Comparison of ENCODE assay signal across 8 cellular contexts in the genomic region with DNA sequence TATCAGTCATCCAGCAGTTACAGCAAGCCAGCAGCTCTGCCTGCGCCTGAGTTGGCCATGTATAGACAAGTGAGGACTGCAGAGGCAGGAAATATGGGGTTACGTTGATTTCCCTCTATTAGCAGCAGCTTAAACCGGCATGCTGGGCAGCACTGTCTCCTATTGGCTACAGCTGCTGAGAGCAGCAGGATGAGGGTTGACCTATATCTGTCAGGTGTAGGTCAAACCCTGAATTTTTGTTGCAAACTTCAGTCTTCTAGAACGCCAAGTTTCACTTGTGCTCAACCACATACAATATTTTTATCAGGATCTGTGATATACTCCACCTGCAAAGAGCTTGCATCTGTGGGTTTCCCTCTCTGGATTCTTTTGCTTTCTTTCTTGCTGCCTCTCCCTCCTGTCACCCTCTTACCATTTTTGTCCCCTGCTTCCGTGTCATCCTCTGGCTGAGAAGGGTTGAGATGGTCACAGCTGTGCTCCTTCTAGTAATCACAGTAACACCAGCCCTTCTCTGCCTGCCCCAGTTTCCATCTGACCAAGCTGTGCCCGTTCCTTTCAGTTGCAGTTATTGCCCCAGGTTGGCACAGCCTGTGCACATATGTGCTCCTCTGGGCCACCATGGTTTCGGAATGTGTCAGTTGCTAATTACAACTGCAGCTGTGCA. TPM values are rescaled to one million over a fixed set of nuclear protein-coding genes. Genes with fewer than 3 reads are reported as not detected.
DNase-seq lines count a peak whose midpoint lies in the region; ATAC-seq and TF ChIP-seq lines count a peak whose summit lies in the region.

No MANE protein-coding gene starts in this region.

- ATAC-seq in CD4-positive, alpha-beta T cell (ENCODE audit: poor library complexity): peak; percentile 93
- ATAC-seq in GM19463 (IDR thresholded peaks at IDR 0.05; ENCODE audit: unreplicated experiment) (peak; percentile 90), HG03469 (IDR thresholded peaks at IDR 0.05; ENCODE audit: unreplicated experiment) (peak; percentile 81)
- ATAC-seq in natural killer cell treated with Interleukin-12 subunit alpha and Interleukin-12 subunit beta and Interleukin-15 and Interleukin-18, amount 100 ng/mL, for 72 hours: peak; percentile 98 to 99

- H3K27me3 Mint-ChIP-seq in CD4-positive, alpha-beta T cell: no peaks in the 10 kb centered on the region
- no peaks in the 10 kb centered on the region for H3K27me3 Mint-ChIP-seq in natural killer cell treated with Interleukin-12 subunit alpha and Interleukin-12 subunit beta and Interleukin-15 and Interleukin-18, amount 100 ng/mL, for 72 hours

- H3K36me3 Mint-ChIP-seq in CD4-positive, alpha-beta T cell (ENCODE audit: low read depth): no peaks in the 10 kb centered on the region
- no peaks in the 10 kb centered on the region for H3K36me3 Mint-ChIP-seq in natural killer cell treated with Interleukin-12 subunit alpha and Interleukin-12 subunit beta and Interleukin-15 and Interleukin-18, amount 100 ng/mL, for 72 hours

- H3K36me3 ChIP-seq in ovary: no peaks in the 10 kb centered on the region

- DNase-seq in CD4-positive, alpha-beta T cell: peak; percentile 14 to 41 (median 27)
- DNase-seq in activated T-cell treated with anti-CD3 and anti-CD28 coated beads for 1 hour (ENCODE audit: low read depth) (peak; percentile 9), ovary (no peak), ureter (ENCODE audit: low spot score) (no peak), NCI-H345 treated with DMSO at 0.1 percent for 48 hours (lab: John Stamatoyannopoulos, UW; ENCODE audit: unreplicated experiment) (no peak)
- DNase-seq in natural killer cell treated with Interleukin-12 subunit alpha and Interleukin-12 subunit beta and Interleukin-15 and Interleukin-18, amount 100 ng/mL, for 72 hours (ENCODE audit: low spot score): peak; percentile 85

- 63 to 70% (median 66%) methylated on average over 7 of the region's 7 CpGs for WGBS in ovary, 3 donors

- no peak for TF ChIP-seq CTCF in CD4-positive, alpha-beta T cell (IDR thresholded peaks at IDR 0.05)
- TF ChIP-seq CTCF in ovary (IDR thresholded peaks at IDR 0.05): no peak

- no peaks in the 10 kb centered on the region for H3K9me3 Mint-ChIP-seq in CD4-positive, alpha-beta T cell
- H3K9me3 Mint-ChIP-seq in natural killer cell treated with Interleukin-12 subunit alpha and Interleukin-12 subunit beta and Interleukin-15 and Interleukin-18, amount 100 ng/mL, for 72 hours: no peaks in the 10 kb centered on the region

- H3K4me3 Mint-ChIP-seq in CD4-positive, alpha-beta T cell: peak overlapping the region; percentile 60
- peak overlapping the region; percentile 78 for H3K4me3 Mint-ChIP-seq in natural killer cell treated with Interleukin-12 subunit alpha and Interleukin-12 subunit beta and Interleukin-15 and Interleukin-18, amount 100 ng/mL, for 72 hours

- POLR2A ChIA-PET in CD4-positive, alpha-beta T cell (lab: Charles Lee): interaction anchor here (0.5 to 3.0 kb wide), 21 partner anchors 13 to 305 kb away, joined by 3 to 87 read pairs (median 4); a partner anchor contains a TSS

- no peak overlapping the region for H3K4me3 ChIP-seq in ovary

- no peaks in the 10 kb centered on the region for H3K9me3 ChIP-seq in CD4-positive, alpha-beta T cell (ENCODE audit: control insufficient read depth, low read length)
- H3K9me3 ChIP-seq in ovary: no peaks in the 10 kb centered on the region

- CTCF ChIA-PET in CD4-positive, alpha-beta T cell (lab: Charles Lee): interaction anchor here (1.0 to 1.4 kb wide), 4 partner anchors 8 to 26 kb away, joined by 3 read pairs; no protein-coding TSS in a partner anchor

- H3K27ac ChIP-seq in CD4-positive, alpha-beta T cell (ENCODE audit: low read depth, low read length): peak overlapping the region; percentile 30
- no peak overlapping the region for H3K27ac ChIP-seq in ovary

- no peak for TF ChIP-seq POLR2A in ovary (IDR thresholded peaks at IDR 0.05)

- no peak for TF ChIP-seq EP300 in ovary (IDR thresholded peaks at IDR 0.05)

- no peaks in the 10 kb centered on the region for H3K27me3 ChIP-seq in CD4-positive, alpha-beta T cell (ENCODE audit: control insufficient read depth, insufficient read depth, low read length)
- no peaks in the 10 kb centered on the region for H3K27me3 ChIP-seq in ovary

- intact Hi-C loops in CD4-positive, alpha-beta T cell (cut with DNase I, micrococcal nuclease): loop anchor here in 1 of 2 experiments (5.0 kb wide), 1 partner anchor 92 kb away; no protein-coding TSS in a partner anchor
- intact Hi-C loops in ovary (cut with DNase I): no loop called here

- peak overlapping the region; percentile 77 for H3K27ac Mint-ChIP-seq in CD4-positive, alpha-beta T cell
- peak overlapping the region; percentile 71 to 77 for H3K27ac Mint-ChIP-seq in natural killer cell treated with Interleukin-12 subunit alpha and Interleukin-12 subunit beta and Interleukin-15 and Interleukin-18, amount 100 ng/mL, for 72 hours

- peaks cover 30% of the 10 kb centered on the region for H3K4me1 Mint-ChIP-seq in CD4-positive, alpha-beta T cell (ENCODE audit: low read depth)
- peaks cover 36 to 46% of the 10 kb centered on the region in 2 donors for H3K4me1 Mint-ChIP-seq in natural killer cell treated with Interleukin-12 subunit alpha and Interleukin-12 subunit beta and Interleukin-15 and Interleukin-18, amount 100 ng/mL, for 72 hours (ENCODE audit: low read depth in 2 of 2)

- H3K4me1 ChIP-seq in ovary (ENCODE audit: insufficient read depth): no peaks in the 10 kb centered on the region

RNA-seq across cellular contexts. Expression of a gene that starts 23.8 kb away (rescaled TPM):
- total RNA-seq in CD4-positive, alpha-beta T cell: 10 to 100 TPM; 22.2 to 22.3 TPM
- 10 to 100 TPM; 15.5 to 16.7 TPM for total RNA-seq in natural killer cell treated with Interleukin-12 subunit alpha and Interleukin-12 subunit beta and Interleukin-15 and Interleukin-18, amount 100 ng/mL, for 72 hours
- 10 to 100 TPM in 4 of 7 donors, 1 to 10 TPM in 3; 7.9 to 12.7 (median 10.7) TPM for total RNA-seq in ovary
- 1 to 10 TPM; 6.2 to 9.9 TPM for polyA plus RNA-seq in ovary
- total RNA-seq in ureter: 25.5 TPM

Comparison
In these comparisons a context has a peak if more than half of its experiments do, and no peak if none do; other contexts are left out.
1. DNase-seq: peak in CD4-positive, alpha-beta T cell (10 of 10), activated T-cell treated with anti-CD3 and anti-CD28 coated beads for 1 hour (single experiment) and natural killer cell treated with Interleukin-12 subunit alpha and Interleukin-12 subunit beta and Interleukin-15 and Interleukin-18, amount 100 ng/mL, for 72 hours (single experiment); none in ovary (0 of 5), ureter (single experiment) and NCI-H345 treated with DMSO at 0.1 percent for 48 hours (single experiment).
2. Peak in every context shown above with its lines, with median percentiles within 50 percentile points of each other: ATAC-seq.